Comparison of ENCODE assay signal across 10 cellular contexts in the genomic region with DNA sequence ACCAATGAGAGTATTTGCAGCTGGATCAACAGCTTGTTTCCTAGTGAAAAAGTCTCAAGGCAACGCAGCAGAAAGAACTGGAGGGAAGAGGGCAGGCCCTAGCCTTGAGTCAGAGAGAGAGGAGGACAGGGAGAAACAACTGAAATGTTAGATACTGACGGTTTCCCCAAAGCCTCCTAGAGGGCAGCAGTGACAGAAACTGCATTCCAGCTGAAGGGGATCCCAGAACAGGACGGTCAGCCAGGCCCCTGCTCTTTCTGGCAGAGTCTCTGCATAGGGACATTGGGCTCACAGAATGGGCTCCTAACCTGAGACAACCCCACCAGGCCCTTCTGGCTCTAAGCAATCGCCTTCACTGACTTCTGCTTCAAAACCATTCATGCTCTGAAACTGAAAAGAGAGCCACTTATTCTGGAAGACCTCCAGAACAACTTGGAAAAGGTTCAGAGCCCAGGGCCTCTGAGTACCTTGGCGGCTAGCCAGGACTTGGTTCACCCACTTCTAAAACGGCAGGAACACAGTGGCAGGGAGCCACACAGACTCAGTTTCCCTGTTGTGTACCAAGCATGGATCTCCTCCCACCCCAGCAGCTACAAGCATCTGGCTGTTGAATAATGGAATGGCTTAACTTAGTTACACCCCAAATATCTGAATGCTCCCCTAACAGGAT.
DNase-seq lines count a peak whose midpoint lies in the region; ATAC-seq, FAIRE-seq and TF ChIP-seq lines count a peak whose summit lies in the region.
"Had no signal": no experiment of that assay in that cellular context is flagged by ENCODE, and none has a peak within 500 bp of the region (broad histone marks: within the 10 kb centered on the region; RNA-seq: fewer than 3 reads in every experiment).

No MANE protein-coding gene starts in this region.

- H4K91ac ChIP-seq in neuronal stem cell (ENCODE audit: low read depth, low read length, poor library complexity) (no peak overlapping the region), mesenchymal stem cell (ENCODE audit: low read length) (no peak overlapping the region)

- peaks cover 0 to 18% (median 15%) of the 10 kb centered on the region in 3 donors for H3K36me3 Mint-ChIP-seq in immature natural killer cell

- DNase-seq in EH (ENCODE audit: low read depth) (peak; percentile 48), Panc1 (ENCODE audit: low read depth, low spot score) (no peak), fibroblast of villous mesenchyme (ENCODE audit: low read depth) (peak; percentile 17), neuronal stem cell (ENCODE audit: low spot score) (no peak), immature natural killer cell (no peak), mesenchymal stem cell (no peak), prostate gland (ENCODE audit: low spot score) (no peak), H54 (ENCODE audit: insufficient read length, low spot score) (no peak)
- DNase-seq: activated effector memory CD4-positive, alpha-beta T cell treated with Interleukin-2 at 50 U/mL for 16 hours had no signal

- no CpG with 5 or more reads among the region's 6 CpGs for WGBS in neuronal stem cell (ENCODE audit: extremely low coverage in 2 of 2, insufficient read length in 2 of 2, insufficient replicate concordance in 1 of 2), 2 donors
- 46% methylated on average over 6 of the region's 6 CpGs for WGBS in mesenchymal stem cell
- WGBS in prostate gland = 29% methylated on average over 6 of the region's 6 CpGs

- H3K4me1 Mint-ChIP-seq in immature natural killer cell = peaks cover 26 to 48% of the 10 kb centered on the region in 2 donors

- H3K27ac ChIP-seq in Panc1 (ENCODE audit: low read length) (no peak overlapping the region), neuronal stem cell (replicated peaks; ENCODE audit: low read length) (no peak overlapping the region), mesenchymal stem cell (ENCODE audit: low read length, poor library complexity, severe bottlenecking) (no peak overlapping the region), prostate gland (no peak overlapping the region)

- no peak overlapping the region for H3K27ac Mint-ChIP-seq in immature natural killer cell
- H3K27ac Mint-ChIP-seq: memory B cell had no signal

- H2AFZ ChIP-seq in neuronal stem cell (ENCODE audit: low read length) (peak overlapping the region; percentile 60), mesenchymal stem cell (ENCODE audit: low read depth, low read length) (no peak overlapping the region)

- H3K4me2 ChIP-seq in neuronal stem cell (ENCODE audit: insufficient read depth, low read length, poor library complexity, severe bottlenecking) = no peak overlapping the region
- no peak overlapping the region for H3K4me2 ChIP-seq in mesenchymal stem cell (ENCODE audit: low read length, poor library complexity, severe bottlenecking)

- H3K9ac ChIP-seq in neuronal stem cell (ENCODE audit: low read depth, low read length, poor library complexity) (no peak overlapping the region), mesenchymal stem cell (ENCODE audit: low read length) (no peak overlapping the region)

- POLR2A ChIA-PET in Panc1 (lab: Charles Lee) = no interaction called here

- H3K4me3 ChIP-seq in Panc1 (ENCODE audit: low read depth in 2 of 2, low read length in 2 of 2) (no peak overlapping the region), fibroblast of villous mesenchyme (ENCODE audit: low read depth, low read length) (no peak overlapping the region), neuronal stem cell (ENCODE audit: low read length in 2 of 2) (no peak overlapping the region), mesenchymal stem cell (ENCODE audit: insufficient read depth in 1 of 2, low read depth in 1 of 2, low read length in 2 of 2) (no peak overlapping the region), prostate gland (no peak overlapping the region)

- H4K8ac ChIP-seq in neuronal stem cell (ENCODE audit: low read depth, low read length) (no peak overlapping the region), mesenchymal stem cell (ENCODE audit: low read length) (no peak overlapping the region)

- peaks cover 6% of the 10 kb centered on the region; the same call in 1 of the 2 replicates for H3K27me3 ChIP-seq in Panc1 (ENCODE audit: control insufficient read depth, insufficient read depth, low read length)
- H3K27me3 ChIP-seq in neuronal stem cell (ENCODE audit: control insufficient read depth in 3 of 3, insufficient read depth in 3 of 3, low read depth in 1 of 3, low read length in 3 of 3) = no peaks in the 10 kb centered on the region
- H3K27me3 ChIP-seq in mesenchymal stem cell (ENCODE audit: control insufficient read depth in 1 of 2, insufficient read depth in 1 of 2, low read length in 2 of 2) = peaks cover 0 to 10% of the 10 kb centered on the region in 2 experiments
- H3K27me3 ChIP-seq in prostate gland (replicated peaks; ENCODE audit: insufficient read depth) = no peaks in the 10 kb centered on the region

- no peak overlapping the region for H3K18ac ChIP-seq in neuronal stem cell (ENCODE audit: low read length)
- no peak overlapping the region for H3K18ac ChIP-seq in mesenchymal stem cell (ENCODE audit: low read depth in 1 of 2, low read length in 2 of 2)

- no peaks in the 10 kb centered on the region for H3K79me1 ChIP-seq in neuronal stem cell (ENCODE audit: low read depth, low read length)
- no peaks in the 10 kb centered on the region for H3K79me1 ChIP-seq in mesenchymal stem cell (replicated peaks; ENCODE audit: low read length, poor library complexity, severe bottlenecking)

- H3K27me3 Mint-ChIP-seq in immature natural killer cell (ENCODE audit: low read depth in 3 of 3) = peaks cover 0 to 2% (median 0%) of the 10 kb centered on the region in 3 donors

- H3K4me1 ChIP-seq in Panc1 (ENCODE audit: control insufficient read depth, insufficient read depth, low read length) = no peaks in the 10 kb centered on the region
- H3K4me1 ChIP-seq in neuronal stem cell (ENCODE audit: control insufficient read depth in 2 of 2, insufficient read depth in 1 of 2, low read depth in 1 of 2, low read length in 2 of 2) = peaks cover 0 to 1% of the 10 kb centered on the region in 2 donors
- H3K4me1 ChIP-seq in mesenchymal stem cell (ENCODE audit: control insufficient read depth, insufficient read depth, low read depth, low read length) = no peaks in the 10 kb centered on the region
- no peaks in the 10 kb centered on the region for H3K4me1 ChIP-seq in prostate gland (replicated peaks)

- no TSS peak for BruUV-seq in Panc1 (replicated peaks; lab: Mats Ljungman, UMichigan)

- no peak overlapping the region for H2BK5ac ChIP-seq in neuronal stem cell (ENCODE audit: low read length)
- H2BK5ac ChIP-seq in mesenchymal stem cell (ENCODE audit: low read depth, low read length, poor library complexity, severe bottlenecking) = no peak overlapping the region

- H3K9me3 Mint-ChIP-seq in immature natural killer cell = peaks cover 0 to 7% (median 2%) of the 10 kb centered on the region in 6 donors

- H3K4me3 Mint-ChIP-seq in immature natural killer cell = no peak overlapping the region
- H3K4me3 Mint-ChIP-seq: memory B cell had no signal

- ATAC-seq in Panc1 = peak; percentile 66

- TF ChIP-seq CTCF in Panc1 (IDR thresholded peaks at IDR 0.05) (no peak; the same call in 1 of the 2 replicates), fibroblast of villous mesenchyme (IDR thresholded peaks at IDR 0.05; ENCODE audit: insufficient read depth, low read depth, low read length) (peak; percentile 38), prostate gland (IDR thresholded peaks at IDR 0.05) (no peak)

- H2BK12ac ChIP-seq in neuronal stem cell (ENCODE audit: low read length) = no peak overlapping the region
- H2BK12ac ChIP-seq in mesenchymal stem cell (ENCODE audit: low read length in 2 of 2) = no peak overlapping the region

- no peaks in the 10 kb centered on the region for H3K36me3 ChIP-seq in Panc1 (ENCODE audit: control insufficient read depth, insufficient read depth, low read length)
- H3K36me3 ChIP-seq in neuronal stem cell (replicated peaks in 1 of 2; ENCODE audit: control insufficient read depth in 2 of 2, insufficient read depth in 2 of 2, low read length in 2 of 2) = no peaks in the 10 kb centered on the region
- H3K36me3 ChIP-seq in mesenchymal stem cell (ENCODE audit: control insufficient read depth in 1 of 2, insufficient read depth in 2 of 2, low read depth in 1 of 2, low read length in 2 of 2) = no peaks in the 10 kb centered on the region
- H3K36me3 ChIP-seq in prostate gland = no peaks in the 10 kb centered on the region

- intact Hi-C loops in Panc1 (cut with micrococcal nuclease; ENCODE audit: unreplicated experiment) = no loop called here
- intact Hi-C loops in prostate gland (cut with DNase I) = no loop called here

- H2BK120ac ChIP-seq in neuronal stem cell (ENCODE audit: low read depth, low read length) = no peak overlapping the region
- H2BK120ac ChIP-seq in mesenchymal stem cell (ENCODE audit: low read depth, low read length) = no peak overlapping the region

- H3K23ac ChIP-seq in neuronal stem cell (ENCODE audit: low read depth, low read length, poor library complexity) = no peak overlapping the region
- no peak overlapping the region for H3K23ac ChIP-seq in mesenchymal stem cell (ENCODE audit: low read length in 2 of 2)

- FAIRE-seq in H54 (lab: Jason Lieb, UNC) = no peak

- in situ Hi-C loops in Panc1 (cut with HindIII; ENCODE audit: low pct_unique_long_range_greater_than_20kb, low sequenced_read_pairs) = no loop called here

- H3K9me3 ChIP-seq in Panc1 (ENCODE audit: control insufficient read depth, insufficient read depth, low read depth, low read length) = no peaks in the 10 kb centered on the region; the same call in 1 of the 2 replicates
- peaks cover 2 to 16% of the 10 kb centered on the region in 2 donors for H3K9me3 ChIP-seq in neuronal stem cell (replicated peaks in 1 of 2; ENCODE audit: control insufficient read depth in 2 of 2, insufficient read depth in 1 of 2, low read depth in 1 of 2, low read length in 2 of 2)
- peaks cover 17% of the 10 kb centered on the region for H3K9me3 ChIP-seq in mesenchymal stem cell (ENCODE audit: control insufficient read depth, low read length)
- H3K9me3 ChIP-seq in prostate gland = no peaks in the 10 kb centered on the region

- H2AK5ac ChIP-seq in neuronal stem cell (ENCODE audit: low read depth, low read length) (no peak overlapping the region), mesenchymal stem cell (ENCODE audit: low read length, severe bottlenecking) (no peak overlapping the region)

- no peak overlapping the region for H3K14ac ChIP-seq in neuronal stem cell (ENCODE audit: low read length)
- H3K14ac ChIP-seq in mesenchymal stem cell (ENCODE audit: low read length in 2 of 2) = no peak overlapping the region

- H2BK15ac ChIP-seq in neuronal stem cell (ENCODE audit: low read length) (no peak overlapping the region), mesenchymal stem cell (ENCODE audit: low read depth, poor library complexity, severe bottlenecking) (no peak overlapping the region)

- CTCF ChIA-PET in Panc1 (lab: Charles Lee) = no interaction called here

- TF ChIP-seq POLR2A in prostate gland (IDR thresholded peaks at IDR 0.05) = no peak
- no peak for TF ChIP-seq POLR2A in H54 (IDR thresholded peaks at IDR 0.05; ENCODE audit: low read depth, low read length)

- no peak overlapping the region for H3K4ac ChIP-seq in neuronal stem cell (ENCODE audit: low read length)
- H3K4ac ChIP-seq in mesenchymal stem cell (ENCODE audit: low read depth in 1 of 2, low read length in 2 of 2) = no peak overlapping the region

Comparison
In these comparisons a context has a peak if more than half of its experiments do, and no peak if none do; other contexts are left out.
1. DNase-seq: peak in EH (single experiment) and fibroblast of villous mesenchyme (single experiment); none in Panc1 (single experiment), neuronal stem cell (single experiment), immature natural killer cell (0 of 3), mesenchymal stem cell (single experiment), prostate gland (single experiment) and H54 (single experiment).